In genomic region chr6:31776563-31776960, GRCh38 we compare ENCODE assay signal across 1 cellular context.
TF ChIP-seq lines count a peak whose summit lies in the region.

No MANE protein-coding gene starts in this region.

TF ChIP-seq in K562, 482 proteins besides CTCF, POLR2A, EP300 and RAD21 (continued from another document):
- TF ChIP-seq TAF15 (IDR thresholded peaks at IDR 0.05; ENCODE audit: low read depth, low read length) (0 out of 2 replicates have a peak, but pooled peaks have one; percentile 10), KAT7 (CRISPR knock-in tag; IDR thresholded peaks at IDR 0.05; ENCODE audit: borderline replicate concordance) (0 out of 2 replicates have a peak, but pooled peaks have one; percentile 22)
